ENCODE assay signal across 8 cellular contexts in the genomic region with DNA sequence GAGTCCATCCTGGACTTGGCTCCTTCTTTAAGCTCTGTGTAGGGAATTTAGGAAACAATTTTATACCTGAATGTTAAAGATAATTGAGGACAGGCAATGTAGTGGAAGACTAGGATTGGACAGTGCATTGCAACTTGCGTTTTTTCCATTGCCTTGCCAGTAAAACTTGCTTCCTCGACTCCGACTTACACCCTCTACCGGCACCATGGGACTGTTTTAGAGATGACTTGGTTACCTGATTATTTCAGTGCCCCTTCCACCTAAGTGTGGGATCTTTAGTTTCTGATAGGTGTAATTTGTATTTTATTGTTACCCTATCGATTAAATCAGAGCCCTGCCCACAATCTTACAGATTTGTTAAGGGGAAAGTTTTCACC. TPM values are rescaled to one million over a fixed set of nuclear protein-coding genes. Genes with fewer than 3 reads are reported as not detected.
DNase-seq lines count a peak whose midpoint lies in the region; ATAC-seq, FAIRE-seq and TF ChIP-seq lines count a peak whose summit lies in the region.

No MANE protein-coding gene starts in this region.

- peak overlapping the region in 10 of 11 experiments; percentile 75 to 86 (median 82); a peak in 21 of 22 replicates for H3K9ac ChIP-seq in BLaER1 treated with 17β-estradiol and CSF1 and Interleukin-3, amounts not matched to agents 10 nM and 100 nM

- TF ChIP-seq CTCF in RWPE2 (IDR thresholded peaks at IDR 0.05; ENCODE audit: poor library complexity, severe bottlenecking) (no peak), epithelial cell of proximal tubule (conservative IDR thresholded peaks at IDR 0.05; ENCODE audit: low read depth, low read length) (peak; percentile 38)

- DNase-seq in GM12891 (ENCODE audit: insufficient read length, low spot score): no peak
- DNase-seq in RWPE2 (ENCODE audit: low spot score): no peak
- DNase-seq in epithelial cell of proximal tubule (ENCODE audit: low read depth): no peak
- DNase-seq in non-pigmented ciliary epithelial cell (ENCODE audit: low read depth): peak; percentile 13
- DNase-seq in A172 (ENCODE audit: low spot score): no peak
- no peak for DNase-seq in KG1 (lab: John Stamatoyannopoulos, UW)

- H3K27me3 ChIP-seq in BLaER1 treated with 17β-estradiol and CSF1 and Interleukin-3, amounts not matched to agents 10 nM and 100 nM: peaks cover 50 to 93% (median 82%) of the 10 kb centered on the region in 11 experiments
- H3K27me3 ChIP-seq in RWPE2 (ENCODE audit: insufficient read depth, poor library complexity, severe bottlenecking): no peaks in the 10 kb centered on the region

- peaks cover 0 to 46% (median 20%) of the 10 kb centered on the region in 11 experiments; a peak in 15 of 22 replicates for H4K20me1 ChIP-seq in BLaER1 treated with 17β-estradiol and CSF1 and Interleukin-3, amounts not matched to agents 10 nM and 100 nM

- no peaks in the 10 kb centered on the region for H3K36me3 ChIP-seq in BLaER1 treated with 17β-estradiol and CSF1 and Interleukin-3, amounts not matched to agents 10 nM and 100 nM
- 0 out of 2 replicates have a peak, but pooled peaks cover 3% of the 10 kb centered on the region for H3K36me3 ChIP-seq in RWPE2 (ENCODE audit: low read depth)

- TF ChIP-seq POLR2A in GM12891 (IDR thresholded peaks at IDR 0.05; ENCODE audit: low read depth, low read length): no peak

- peaks cover 10 to 39% (median 17%) of the 10 kb centered on the region in 10 experiments; a peak in 15 of 20 replicates for H3K4me1 ChIP-seq in BLaER1 treated with 17β-estradiol and CSF1 and Interleukin-3, amounts not matched to agents 10 nM and 100 nM
- H3K4me1 ChIP-seq in RWPE2 (ENCODE audit: insufficient read depth, poor library complexity, severe bottlenecking): no peaks in the 10 kb centered on the region

- no peaks in the 10 kb centered on the region for H3K9me3 ChIP-seq in BLaER1 treated with 17β-estradiol and CSF1 and Interleukin-3, amounts not matched to agents 10 nM and 100 nM (replicated peaks in 1 of 11)
- H3K9me3 ChIP-seq in RWPE2 (ENCODE audit: severe bottlenecking): no peaks in the 10 kb centered on the region

- peak; percentile 76 for FAIRE-seq in GM12891 (lab: Jason Lieb, UNC)

- ATAC-seq in RWPE2 (ENCODE audit: low read depth) (no peak), HG02571 (IDR thresholded peaks at IDR 0.05; ENCODE audit: unreplicated experiment) (no peak)

- H3K27ac ChIP-seq in BLaER1 treated with 17β-estradiol and CSF1 and Interleukin-3, amounts not matched to agents 10 nM and 100 nM: peak overlapping the region in 6 of 11 experiments; percentile 76 to 89 (median 80); a peak in 2 of 22 replicates
- H3K27ac ChIP-seq in RWPE2 (ENCODE audit: poor library complexity, severe bottlenecking): peak overlapping the region; percentile 45

- peak overlapping the region; percentile 59 to 82 (median 73) for H3K4me3 ChIP-seq in BLaER1 treated with 17β-estradiol and CSF1 and Interleukin-3, amounts not matched to agents 10 nM and 100 nM
- H3K4me3 ChIP-seq in RWPE2 (ENCODE audit: severe bottlenecking) (peak overlapping the region; percentile 73), epithelial cell of proximal tubule (ENCODE audit: low read depth, low read length) (peak overlapping the region; percentile 62)

- peak overlapping the region; percentile 63 to 82 (median 75) for H3K4me2 ChIP-seq in BLaER1 treated with 17β-estradiol and CSF1 and Interleukin-3, amounts not matched to agents 10 nM and 100 nM

TF ChIP-seq in GM12891, 5 proteins besides CTCF, POLR2A, EP300 and RAD21:
- TF ChIP-seq POLR2AphosphoS5 (IDR thresholded peaks at IDR 0.05; ENCODE audit: low read depth, low read length): no peak
- TF ChIP-seq PAX5 (IDR thresholded peaks at IDR 0.05; ENCODE audit: insufficient read depth, low read length, severe bottlenecking): no peak
- TF ChIP-seq TAF1 (IDR thresholded peaks at IDR 0.05; ENCODE audit: low read depth, low read length): no peak
- no peak for TF ChIP-seq POU2F2 (IDR thresholded peaks at IDR 0.05; ENCODE audit: low read depth, low read length)
- TF ChIP-seq SPI1 (IDR thresholded peaks at IDR 0.05; ENCODE audit: low read depth, low read length): no peak

RNA-seq across cellular contexts. Expression of a gene that starts 1.2 kb away (rescaled TPM):
- 45.1 TPM for polyA plus RNA-seq in GM12891 (2012; ENCODE audit: low read depth, missing spikeins)
- 36.3 and 40.5 TPM in 2 replicates for total RNA-seq in epithelial cell of proximal tubule
- 35.2 and 36.5 TPM in 2 replicates for total RNA-seq in A172 (2014; rRNA removed; shearing (Covaris generic))
